1 cellular context compared by ENCODE assay signal in genomic region chr17:7932483-7932891, GRCh38.
TF ChIP-seq lines count a peak whose summit lies in the region.

No MANE protein-coding gene starts in this region.

TF ChIP-seq in HCT116, 20 proteins besides CTCF, POLR2A, EP300 and RAD21 (continued from another document):
- no peak for TF ChIP-seq CEBPB (IDR thresholded peaks at IDR 0.05; ENCODE audit: low read depth)
